9 cellular contexts compared by ENCODE assay signal in genomic region chr17:28953444-28954118, GRCh38. TPM values are rescaled to one million over a fixed set of nuclear protein-coding genes. Genes with fewer than 3 reads are reported as not detected.
DNase-seq lines count a peak whose midpoint lies in the region; ATAC-seq and TF ChIP-seq lines count a peak whose summit lies in the region.
"Had no signal": no experiment of that assay in that cellular context is flagged by ENCODE, and none has a peak within 500 bp of the region (broad histone marks: within the 10 kb centered on the region; RNA-seq: fewer than 3 reads in every experiment).

No MANE protein-coding gene starts in this region.

- no peaks in the 10 kb centered on the region for H3K27me3 Mint-ChIP-seq in effector memory CD8-positive, alpha-beta T cell
- no peaks in the 10 kb centered on the region for H3K27me3 Mint-ChIP-seq in neural crest cell (ENCODE audit: low read depth)
- H3K27me3 Mint-ChIP-seq: dendritic cell treated with granulocyte-macrophage colony-stimulating factor and Interleukin-4, amounts not matched to agents 40 ng/mL and 50 ng/mL, for 4 days had no signal

- peaks cover 14% of the 10 kb centered on the region for H3K4me1 ChIP-seq in KMS-11 (ENCODE audit: low read depth, poor library complexity, severe bottlenecking)

- H3K4me2 ChIP-seq in KMS-11 = peak overlapping the region; percentile 66

- peak; percentile 99 for TF ChIP-seq CTCF in KMS-11 (conservative IDR thresholded peaks at IDR 0.05; ENCODE audit: low read depth, low read length)
- peak; percentile 77 for TF ChIP-seq CTCF in neural crest cell (conservative IDR thresholded peaks at IDR 0.05)

- no peak overlapping the region for H3K27ac Mint-ChIP-seq in effector memory CD8-positive, alpha-beta T cell
- H3K27ac Mint-ChIP-seq in neural crest cell (ENCODE audit: unreplicated experiment) = no peak overlapping the region
- H3K27ac Mint-ChIP-seq: dendritic cell treated with granulocyte-macrophage colony-stimulating factor and Interleukin-4, amounts not matched to agents 40 ng/mL and 50 ng/mL, for 4 days had no signal

- H4K20me1 ChIP-seq in KMS-11 (ENCODE audit: insufficient read depth) = no peaks in the 10 kb centered on the region

- H3K9me3 Mint-ChIP-seq in effector memory CD8-positive, alpha-beta T cell = no peaks in the 10 kb centered on the region
- H3K9me3 Mint-ChIP-seq in neural crest cell = no peaks in the 10 kb centered on the region
- H3K9me3 Mint-ChIP-seq: dendritic cell treated with granulocyte-macrophage colony-stimulating factor and Interleukin-4, amounts not matched to agents 40 ng/mL and 50 ng/mL, for 4 days had no signal

- H3K9ac ChIP-seq in KMS-11 = no peak overlapping the region

- peak overlapping the region; percentile 48; the same call in 1 of the 2 replicates for H2AFZ ChIP-seq in KMS-11 (ENCODE audit: low read depth)

- peaks cover 22% of the 10 kb centered on the region for H3K79me2 ChIP-seq in KMS-11 (ENCODE audit: insufficient read depth, low read depth)

- no peak for ATAC-seq in effector memory CD8-positive, alpha-beta T cell (replicated peaks)
- no peak for ATAC-seq in HG03039 (IDR thresholded peaks at IDR 0.05; ENCODE audit: unreplicated experiment)

- peak overlapping the region; percentile 32 to 38 for H3K4me3 Mint-ChIP-seq in effector memory CD8-positive, alpha-beta T cell
- peak overlapping the region; percentile 82 for H3K4me3 Mint-ChIP-seq in neural crest cell
- H3K4me3 Mint-ChIP-seq: dendritic cell treated with granulocyte-macrophage colony-stimulating factor and Interleukin-4, amounts not matched to agents 40 ng/mL and 50 ng/mL, for 4 days had no signal

- DNase-seq in NCI-H1436 (lab: John Stamatoyannopoulos, UW) (peak; percentile 28), NCI-H1436 treated with DMSO at 0.1 percent for 48 hours (lab: John Stamatoyannopoulos, UW) (no peak), neural crest cell (ENCODE audit: low read depth, low spot score) (peak; percentile 74), cerebellar nuclear complex (lab: John Stamatoyannopoulos, UW) (no peak)
- peak; percentile 56 for DNase-seq in activated CD4-positive, alpha-beta T cell treated with anti-CD3 and anti-CD28 coated beads for 48 hours
- peak; percentile 40 to 54 (median 46) for DNase-seq in effector memory CD8-positive, alpha-beta T cell

- no peak overlapping the region for H3K4me3 ChIP-seq in KMS-11 (IDR thresholded peaks at IDR 0.05; ENCODE audit: insufficient read depth, low read depth, low read length)

- no peaks in the 10 kb centered on the region for H3K27me3 ChIP-seq in KMS-11 (ENCODE audit: insufficient read depth, low read depth)

- no peak overlapping the region for H3K27ac ChIP-seq in KMS-11

- no peaks in the 10 kb centered on the region for H3K36me3 ChIP-seq in KMS-11 (ENCODE audit: insufficient read depth)

- H3K36me3 Mint-ChIP-seq in effector memory CD8-positive, alpha-beta T cell (ENCODE audit: insufficient read depth) = peaks cover 21% of the 10 kb centered on the region
- H3K36me3 Mint-ChIP-seq in neural crest cell (ENCODE audit: low read depth) = no peaks in the 10 kb centered on the region

- peaks cover 5% of the 10 kb centered on the region in 2 donors for H3K4me1 Mint-ChIP-seq in effector memory CD8-positive, alpha-beta T cell (ENCODE audit: low read depth in 2 of 2)
- peaks cover 5% of the 10 kb centered on the region for H3K4me1 Mint-ChIP-seq in neural crest cell

RNA-seq across cellular contexts. Expression of gene PHF12, which starts 2.3 kb away (rescaled TPM):
- total RNA-seq in neural crest cell = 60.8 and 64.7 TPM in 2 replicates

RNA-seq across cellular contexts. Expression of gene DHRS13, which starts 50.7 kb away (rescaled TPM):
- total RNA-seq in neural crest cell = 28.7 and 32.6 TPM in 2 replicates

RNA-seq across cellular contexts. Expression of gene SEZ6, which starts 52.3 kb away (rescaled TPM):
- total RNA-seq in neural crest cell = 0.30 and 0.72 TPM in 2 replicates

RNA-seq across cellular contexts. Expression of gene FLOT2, which starts 56.0 kb away (rescaled TPM):
- 132 and 133 TPM in 2 replicates for total RNA-seq in neural crest cell

Comparison
In these comparisons a context has a peak if more than half of its experiments do, and no peak if none do; other contexts are left out.
1. DNase-seq: peak in NCI-H1436 (single experiment), activated CD4-positive, alpha-beta T cell treated with anti-CD3 and anti-CD28 coated beads for 48 hours (single experiment), effector memory CD8-positive, alpha-beta T cell (3 of 3) and neural crest cell (single experiment); none in NCI-H1436 treated with DMSO at 0.1 percent for 48 hours (single experiment) and cerebellar nuclear complex (0 of 2).